ENCODE assay signal across 8 cellular contexts in the genomic region with DNA sequence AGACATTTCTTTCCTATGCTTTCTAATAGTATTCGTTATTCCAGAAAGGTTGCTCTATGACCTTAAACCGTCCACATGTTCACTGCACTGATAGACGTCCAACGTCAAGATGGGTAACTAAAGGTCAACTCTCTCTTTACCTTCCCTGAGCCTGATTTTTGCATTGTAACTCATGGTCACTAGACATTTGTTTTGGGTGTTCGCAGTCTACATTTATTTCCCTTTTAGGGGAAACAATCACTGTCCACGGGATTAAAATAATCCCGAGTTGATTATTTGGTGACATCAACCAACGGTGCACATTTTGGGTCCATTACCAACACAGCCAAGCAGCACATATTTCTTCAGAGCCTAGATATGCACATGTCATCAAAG. TPM values are rescaled to one million over a fixed set of nuclear protein-coding genes. Genes with fewer than 3 reads are reported as not detected.
A peak's percentile ranks its signal among the peaks of the same experiment; 100 is the strongest.
DNase-seq lines count a peak whose midpoint lies in the region; ATAC-seq and TF ChIP-seq lines count a peak whose summit lies in the region.

No MANE protein-coding gene starts in this region.

- intact Hi-C loops in ascending aorta (cut with DNase I): loop anchor here (2.0 kb wide), 2 partner anchors 56 to 268 kb away; partner anchors contain the start of gene PAPSS1

- peak; percentile 3 for ATAC-seq in HG02759 (IDR thresholded peaks at IDR 0.05; ENCODE audit: unreplicated experiment)
- ATAC-seq in upper lobe of left lung (ENCODE audit: low FRiP score in 2 of 2): no peak
- no peak for ATAC-seq in HG03025 (IDR thresholded peaks at IDR 0.05; ENCODE audit: low FRiP score, unreplicated experiment)
- ATAC-seq in foreskin keratinocyte: no peak

- TF ChIP-seq CTCF in ascending aorta (IDR thresholded peaks at IDR 0.05): no peak
- no peak for TF ChIP-seq CTCF in liver (IDR thresholded peaks at IDR 0.05; ENCODE audit: low read depth, low read length, missing input control)
- no peak for TF ChIP-seq CTCF in upper lobe of left lung (IDR thresholded peaks at IDR 0.05)
- TF ChIP-seq CTCF in foreskin keratinocyte (conservative IDR thresholded peaks at IDR 0.05): no peak

- peak overlapping the region; percentile 82 to 95 (median 89); a peak in 21 of 22 replicates for H3K9ac ChIP-seq in BLaER1 treated with 17β-estradiol and CSF1 and Interleukin-3, amounts not matched to agents 10 nM and 100 nM
- H3K9ac ChIP-seq in liver (ENCODE audit: low read depth in 1 of 2, low read length in 2 of 2): peak overlapping the region; percentile 13 to 92

- WGBS in liver: 3% methylated on average over 8 of the region's 8 CpGs
- 7 to 8% methylated on average over 8 of the region's 8 CpGs for WGBS in upper lobe of left lung, 2 donors

- no peaks in the 10 kb centered on the region for H3K27me3 ChIP-seq in BLaER1 treated with 17β-estradiol and CSF1 and Interleukin-3, amounts not matched to agents 10 nM and 100 nM
- H3K27me3 ChIP-seq in ascending aorta (no peaks in the 10 kb centered on the region), liver (ENCODE audit: control insufficient read depth in 4 of 4, insufficient read depth in 4 of 4, low read length in 3 of 4) (no peaks in the 10 kb centered on the region), upper lobe of left lung (no peaks in the 10 kb centered on the region), foreskin keratinocyte (no peaks in the 10 kb centered on the region)

- peak overlapping the region; percentile 72 to 96 (median 85) for H3K4me3 ChIP-seq in BLaER1 treated with 17β-estradiol and CSF1 and Interleukin-3, amounts not matched to agents 10 nM and 100 nM
- H3K4me3 ChIP-seq in ascending aorta (peak overlapping the region; percentile 74 to 79), liver (ENCODE audit: low read depth in 1 of 3, low read length in 3 of 3) (peak overlapping the region; percentile 57 to 77 (median 66)), upper lobe of left lung (peak overlapping the region; percentile 26 to 83 (median 72))

- no peaks in the 10 kb centered on the region for H3K9me3 ChIP-seq in BLaER1 treated with 17β-estradiol and CSF1 and Interleukin-3, amounts not matched to agents 10 nM and 100 nM (replicated peaks in 1 of 11)
- H3K9me3 ChIP-seq in ascending aorta (no peaks in the 10 kb centered on the region), liver (ENCODE audit: control insufficient read depth in 4 of 4, low read length in 3 of 4) (no peaks in the 10 kb centered on the region), upper lobe of left lung (no peaks in the 10 kb centered on the region)

- no peak for TF ChIP-seq POLR2A in upper lobe of left lung (IDR thresholded peaks at IDR 0.05)

- peak in 1 of 2 donors; percentile 3 for TF ChIP-seq RAD21 in liver (IDR thresholded peaks at IDR 0.05)

- peaks cover 0 to 36% (median 22%) of the 10 kb centered on the region in 11 experiments; a peak in 14 of 22 replicates for H4K20me1 ChIP-seq in BLaER1 treated with 17β-estradiol and CSF1 and Interleukin-3, amounts not matched to agents 10 nM and 100 nM

- peaks cover 43 to 59% (median 45%) of the 10 kb centered on the region in 10 experiments for H3K4me1 ChIP-seq in BLaER1 treated with 17β-estradiol and CSF1 and Interleukin-3, amounts not matched to agents 10 nM and 100 nM
- H3K4me1 ChIP-seq in ascending aorta: peaks cover 3 to 40% of the 10 kb centered on the region in 2 donors
- H3K4me1 ChIP-seq in liver (ENCODE audit: control insufficient read depth in 4 of 4, insufficient read depth in 4 of 4, low read length in 3 of 4): peaks cover 8 to 52% (median 35%) of the 10 kb centered on the region in 4 donors
- H3K4me1 ChIP-seq in upper lobe of left lung: peaks cover 22 to 54% (median 37%) of the 10 kb centered on the region in 4 donors
- peaks cover 29% of the 10 kb centered on the region for H3K4me1 ChIP-seq in foreskin keratinocyte

- TF ChIP-seq EP300 in upper lobe of left lung (IDR thresholded peaks at IDR 0.05): no peak

- H3K4me2 ChIP-seq in BLaER1 treated with 17β-estradiol and CSF1 and Interleukin-3, amounts not matched to agents 10 nM and 100 nM: peak overlapping the region; percentile 80 to 92 (median 86)

- no peaks in the 10 kb centered on the region; a peak in 1 of 22 replicates for H3K36me3 ChIP-seq in BLaER1 treated with 17β-estradiol and CSF1 and Interleukin-3, amounts not matched to agents 10 nM and 100 nM
- H3K36me3 ChIP-seq in ascending aorta (no peaks in the 10 kb centered on the region), liver (ENCODE audit: control insufficient read depth in 4 of 4, insufficient read depth in 3 of 4, low read depth in 1 of 4, low read length in 3 of 4) (no peaks in the 10 kb centered on the region), upper lobe of left lung (no peaks in the 10 kb centered on the region)

- DNase-seq in ascending aorta (ENCODE audit: low spot score in 2 of 2) (no peak), upper lobe of left lung (no peak), foreskin keratinocyte (no peak), ureter (ENCODE audit: low spot score) (no peak)

- H3K27ac ChIP-seq in BLaER1 treated with 17β-estradiol and CSF1 and Interleukin-3, amounts not matched to agents 10 nM and 100 nM: peak overlapping the region in 8 of 11 experiments; percentile 83 to 91 (median 85); a peak in 9 of 22 replicates
- peak overlapping the region; percentile 92 to 93 for H3K27ac ChIP-seq in ascending aorta
- H3K27ac ChIP-seq in liver (ENCODE audit: low read depth in 1 of 2, low read length in 2 of 2): peak overlapping the region; percentile 94 to 99
- peak overlapping the region; percentile 82 to 91 (median 88) for H3K27ac ChIP-seq in upper lobe of left lung
- H3K27ac ChIP-seq in foreskin keratinocyte: no peak overlapping the region

TF ChIP-seq in liver, 16 proteins besides CTCF, POLR2A, EP300 and RAD21 (continues in another document):
- TF ChIP-seq EGR1 (IDR thresholded peaks at IDR 0.05; ENCODE audit: low read depth in 2 of 2) (no peak), ATF3 (IDR thresholded peaks at IDR 0.05) (no peak), HNF4A (conservative IDR thresholded peaks at IDR 0.05) (peak; percentile 81 to 82), HNF4G (IDR thresholded peaks at IDR 0.05) (no peak), TAF1 (conservative IDR thresholded peaks at IDR 0.05) (no peak), RXRA (IDR thresholded peaks at IDR 0.05) (peak; percentile 90 to 93), MAX (IDR thresholded peaks at IDR 0.05) (peak; percentile 22), FOXA1 (IDR thresholded peaks at IDR 0.05) (no peak), NR2F2 (IDR thresholded peaks at IDR 0.05) (peak; percentile 20), SP1 (IDR thresholded peaks at IDR 0.05) (peak; percentile 68), JUND (IDR thresholded peaks at IDR 0.05) (peak in 1 of 2 donors; percentile 50), FOXA2 (IDR thresholded peaks at IDR 0.05) (peak; percentile 22), YY1 (IDR thresholded peaks at IDR 0.05) (peak; percentile 48), GABPA (IDR thresholded peaks at IDR 0.05 in 1 of 2, conservative IDR thresholded peaks at IDR 0.05 in 1 of 2) (no peak)
- TF ChIP-seq, protein P1, sequence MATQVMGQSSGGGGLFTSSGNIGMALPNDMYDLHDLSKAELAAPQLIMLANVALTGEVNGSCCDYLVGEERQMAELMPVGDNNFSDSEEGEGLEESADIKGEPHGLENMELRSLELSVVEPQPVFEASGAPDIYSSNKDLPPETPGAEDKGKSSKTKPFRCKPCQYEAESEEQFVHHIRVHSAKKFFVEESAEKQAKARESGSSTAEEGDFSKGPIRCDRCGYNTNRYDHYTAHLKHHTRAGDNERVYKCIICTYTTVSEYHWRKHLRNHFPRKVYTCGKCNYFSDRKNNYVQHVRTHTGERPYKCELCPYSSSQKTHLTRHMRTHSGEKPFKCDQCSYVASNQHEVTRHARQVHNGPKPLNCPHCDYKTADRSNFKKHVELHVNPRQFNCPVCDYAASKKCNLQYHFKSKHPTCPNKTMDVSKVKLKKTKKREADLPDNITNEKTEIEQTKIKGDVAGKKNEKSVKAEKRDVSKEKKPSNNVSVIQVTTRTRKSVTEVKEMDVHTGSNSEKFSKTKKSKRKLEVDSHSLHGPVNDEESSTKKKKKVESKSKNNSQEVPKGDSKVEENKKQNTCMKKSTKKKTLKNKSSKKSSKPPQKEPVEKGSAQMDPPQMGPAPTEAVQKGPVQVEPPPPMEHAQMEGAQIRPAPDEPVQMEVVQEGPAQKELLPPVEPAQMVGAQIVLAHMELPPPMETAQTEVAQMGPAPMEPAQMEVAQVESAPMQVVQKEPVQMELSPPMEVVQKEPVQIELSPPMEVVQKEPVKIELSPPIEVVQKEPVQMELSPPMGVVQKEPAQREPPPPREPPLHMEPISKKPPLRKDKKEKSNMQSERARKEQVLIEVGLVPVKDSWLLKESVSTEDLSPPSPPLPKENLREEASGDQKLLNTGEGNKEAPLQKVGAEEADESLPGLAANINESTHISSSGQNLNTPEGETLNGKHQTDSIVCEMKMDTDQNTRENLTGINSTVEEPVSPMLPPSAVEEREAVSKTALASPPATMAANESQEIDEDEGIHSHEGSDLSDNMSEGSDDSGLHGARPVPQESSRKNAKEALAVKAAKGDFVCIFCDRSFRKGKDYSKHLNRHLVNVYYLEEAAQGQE (IDR thresholded peaks at IDR 0.05): no peak

RNA-seq across cellular contexts. Expression of gene HADH, which starts 0.5 kb away (rescaled TPM):
- 34.3 TPM for total RNA-seq in ascending aorta
- 10 to 100 TPM; 27.5 to 48.8 TPM for total RNA-seq in liver
- 100 to 1,000 TPM; 140 TPM for polyA plus RNA-seq in liver
- 10 to 100 TPM; 27.2 to 57.1 (median 36.1) TPM for total RNA-seq in upper lobe of left lung
- total RNA-seq in foreskin keratinocyte: 35.8 and 44.0 TPM in 2 replicates
- 39.9 and 55.6 TPM in 2 replicates for polyA plus RNA-seq in foreskin keratinocyte
- total RNA-seq in ureter: 62.7 TPM

RNA-seq across cellular contexts. Expression of gene CYP2U1, which starts 57.8 kb away (rescaled TPM):
- total RNA-seq in ascending aorta (23.8 TPM), liver (1 to 10 TPM; 2.0 to 4.9 TPM), upper lobe of left lung (1 to 10 TPM; 3.1 to 8.3 (median 6.1) TPM), foreskin keratinocyte (3.3 and 3.6 TPM in 2 replicates), ureter (6.7 TPM)
- polyA plus RNA-seq in liver (1 to 10 TPM; 2.8 to 3.5 TPM), foreskin keratinocyte (1.2 and 1.5 TPM in 2 replicates)
